ENCODE assay signal across 30 cellular contexts in the genomic region with DNA sequence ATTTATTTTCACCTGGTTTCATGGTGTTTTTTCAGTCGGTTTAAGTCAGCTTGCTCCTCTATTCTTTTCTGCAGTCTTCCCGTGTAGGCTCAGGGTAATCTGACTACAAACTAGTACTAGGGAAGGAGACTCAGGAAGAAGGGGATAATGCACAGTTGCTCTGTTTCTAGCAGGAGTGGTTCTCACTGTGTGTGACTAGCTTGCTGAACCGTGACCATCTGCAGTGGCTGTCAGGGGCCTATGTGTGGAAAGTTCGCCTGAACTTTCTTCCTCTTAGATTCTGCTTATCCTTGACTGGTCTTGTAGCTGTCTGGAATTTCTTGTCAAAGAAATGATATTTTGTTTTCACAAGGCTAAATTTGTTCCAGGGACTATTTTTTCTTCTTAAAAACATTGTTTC. TPM values are rescaled to one million over a fixed set of nuclear protein-coding genes. Genes with fewer than 3 reads are reported as not detected.
DNase-seq lines count a peak whose midpoint lies in the region; ATAC-seq lines count a peak whose summit lies in the region.
"Had no signal": no experiment of that assay in that cellular context is flagged by ENCODE, and none has a peak within 500 bp of the region (broad histone marks: within the 10 kb centered on the region; RNA-seq: fewer than 3 reads in every experiment).

No MANE protein-coding gene starts in this region.

- H3K4me2 ChIP-seq in neuronal stem cell (ENCODE audit: insufficient read depth, low read length, poor library complexity, severe bottlenecking) (no peak overlapping the region), mesenchymal stem cell (ENCODE audit: low read length, poor library complexity, severe bottlenecking) (no peak overlapping the region)

- no peaks in the 10 kb centered on the region for H3K4me1 Mint-ChIP-seq in T-cell

- H3K27me3 ChIP-seq in neuronal stem cell (ENCODE audit: control insufficient read depth in 3 of 3, insufficient read depth in 3 of 3, low read depth in 1 of 3, low read length in 3 of 3) (no peaks in the 10 kb centered on the region), mesenchymal stem cell (ENCODE audit: control insufficient read depth in 1 of 2, insufficient read depth in 1 of 2, low read length in 2 of 2) (no peaks in the 10 kb centered on the region)
- H3K27me3 ChIP-seq: heart left ventricle, SJCRH30, tibial artery had no signal

- H2BK5ac ChIP-seq in neuronal stem cell (ENCODE audit: low read length) (no peak overlapping the region), mesenchymal stem cell (ENCODE audit: low read depth, low read length, poor library complexity, severe bottlenecking) (no peak overlapping the region)

- H3K14ac ChIP-seq in neuronal stem cell (ENCODE audit: low read length) (no peak overlapping the region), mesenchymal stem cell (ENCODE audit: low read length in 2 of 2) (no peak overlapping the region)

- H3K4me3 ChIP-seq in neuronal stem cell (ENCODE audit: low read length in 2 of 2) (no peak overlapping the region), mesenchymal stem cell (ENCODE audit: insufficient read depth in 1 of 2, low read depth in 1 of 2, low read length in 2 of 2) (no peak overlapping the region)
- H3K4me3 ChIP-seq: coronary artery, heart left ventricle, SJCRH30, tibial artery had no signal

- H3K36me3 ChIP-seq in neuronal stem cell (replicated peaks in 1 of 2; ENCODE audit: control insufficient read depth in 2 of 2, insufficient read depth in 2 of 2, low read length in 2 of 2) (no peaks in the 10 kb centered on the region), mesenchymal stem cell (ENCODE audit: control insufficient read depth in 1 of 2, insufficient read depth in 2 of 2, low read depth in 1 of 2, low read length in 2 of 2) (no peaks in the 10 kb centered on the region)
- H3K36me3 ChIP-seq: heart left ventricle, SJCRH30, tibial artery had no signal

- peak overlapping the region; percentile 7 for H3K27ac ChIP-seq in cingulate gyrus (ENCODE audit: low read depth, low read length)
- H3K27ac ChIP-seq in neuronal stem cell (replicated peaks; ENCODE audit: low read length), result no peak overlapping the region
- H3K27ac ChIP-seq in mesenchymal stem cell (ENCODE audit: low read length, poor library complexity, severe bottlenecking), result no peak overlapping the region
- H3K27ac ChIP-seq: coronary artery, heart left ventricle, SJCRH30, tibial artery had no signal

- POLR2A ChIA-PET in T-cell (lab: Charles Lee), result interaction anchor here in 1 of 2 donors (0.6 kb wide), 1 partner anchor 181 kb away, joined by 3 read pairs; no protein-coding TSS in a partner anchor

- H2BK12ac ChIP-seq in neuronal stem cell (ENCODE audit: low read length) (no peak overlapping the region), mesenchymal stem cell (ENCODE audit: low read length in 2 of 2) (no peak overlapping the region)

- H2BK120ac ChIP-seq in neuronal stem cell (ENCODE audit: low read depth, low read length) (no peak overlapping the region), mesenchymal stem cell (ENCODE audit: low read depth, low read length) (no peak overlapping the region)

- no peak overlapping the region for H3K18ac ChIP-seq in neuronal stem cell (ENCODE audit: low read length)
- H3K18ac ChIP-seq in mesenchymal stem cell (ENCODE audit: low read depth in 1 of 2, low read length in 2 of 2), result no peak overlapping the region

- H3K23ac ChIP-seq in neuronal stem cell (ENCODE audit: low read depth, low read length, poor library complexity), result no peak overlapping the region
- H3K23ac ChIP-seq in mesenchymal stem cell (ENCODE audit: low read length in 2 of 2), result no peak overlapping the region

- no peak overlapping the region for H4K8ac ChIP-seq in neuronal stem cell (ENCODE audit: low read depth, low read length)
- H4K8ac ChIP-seq in mesenchymal stem cell (ENCODE audit: low read length), result no peak overlapping the region

- H4K91ac ChIP-seq in neuronal stem cell (ENCODE audit: low read depth, low read length, poor library complexity) (no peak overlapping the region), mesenchymal stem cell (ENCODE audit: low read length) (no peak overlapping the region)

- peaks cover 0 to 9% (median 6%) of the 10 kb centered on the region in 3 donors for H3K9me3 Mint-ChIP-seq in T-cell
- H3K9me3 Mint-ChIP-seq: activated T-helper 1 cell treated with anti-CD3 and anti-CD28 coated beads, Interleukin-12 subunit alpha, Interleukin-12 subunit beta, Interleukin-2, Interleukin-4 antibody, amounts not matched to agents 30 ng/mL and 10 ng/mL and 1 ng/mL, durations not matched to agents 14 hours and 24 hours and 36 hours had no signal

- no peak overlapping the region for H3K4ac ChIP-seq in neuronal stem cell (ENCODE audit: low read length)
- no peak overlapping the region for H3K4ac ChIP-seq in mesenchymal stem cell (ENCODE audit: low read depth in 1 of 2, low read length in 2 of 2)

- no peak overlapping the region for H3K4me3 Mint-ChIP-seq in T-cell
- H3K4me3 Mint-ChIP-seq: activated naive CD4-positive, alpha-beta T cell treated with anti-CD3 and anti-CD28 coated beads for 36 hours; activated T-helper 1 cell treated with anti-CD3 and anti-CD28 coated beads, Interleukin-12 subunit alpha, Interleukin-12 subunit beta, Interleukin-2, Interleukin-4 antibody, amounts not matched to agents 30 ng/mL and 10 ng/mL and 1 ng/mL, durations not matched to agents 14 hours and 24 hours and 36 hours; CD8-positive, alpha-beta T cell; effector memory CD8-positive, alpha-beta T cell; stimulated activated naive CD8-positive, alpha-beta T cell treated with anti-CD3 and anti-CD28 coated beads, Interleukin-15, Interleukin-2, amounts not matched to agents 100 ng/mL and 50 ng/mL, for 24 hours had no signal

- DNase-seq in DMS53 treated with DMSO at 0.1 percent for 48 hours (lab: John Stamatoyannopoulos, UW; ENCODE audit: unreplicated experiment) (peak; percentile 30), NCI-H510A treated with DMSO at 0.1 percent for 48 hours (lab: John Stamatoyannopoulos, UW) (peak; percentile 34), neuronal stem cell (ENCODE audit: low spot score) (no peak), T-cell (no peak), NCI-H2196 (lab: John Stamatoyannopoulos, UW; ENCODE audit: unreplicated experiment) (no peak), mesenchymal stem cell (no peak), MV-4-11 (lab: John Stamatoyannopoulos, UW) (no peak)
- DNase-seq: activated CD4-positive, alpha-beta T cell treated with anti-CD3 and anti-CD28 coated beads, Interleukin-2, amount 50 U/mL, for 48 hours; activated naive CD4-positive, alpha-beta T cell treated with anti-CD3 and anti-CD28 coated beads for 36 hours; amygdala; CD8-positive, alpha-beta T cell; effector memory CD8-positive, alpha-beta T cell; erythroblast; H7; heart left ventricle; kidney; mesendoderm; NCI-H2081 treated with DMSO at 0.1 percent for 48 hours; NCI-H446 treated with DMSO at 0.1 percent for 48 hours; occipital lobe; tibial artery had no signal

- H2AK5ac ChIP-seq in neuronal stem cell (ENCODE audit: low read depth, low read length) (no peak overlapping the region), mesenchymal stem cell (ENCODE audit: low read length, severe bottlenecking) (no peak overlapping the region)

- no peak overlapping the region for H2BK15ac ChIP-seq in neuronal stem cell (ENCODE audit: low read length)
- no peak overlapping the region for H2BK15ac ChIP-seq in mesenchymal stem cell (ENCODE audit: low read depth, poor library complexity, severe bottlenecking)

- no CpG with 5 or more reads among the region's 4 CpGs for WGBS in neuronal stem cell (ENCODE audit: extremely low coverage in 2 of 2, insufficient read length in 2 of 2, insufficient replicate concordance in 1 of 2), 2 donors
- 51% methylated on average over 4 of the region's 4 CpGs for WGBS in mesenchymal stem cell

- H3K27me3 Mint-ChIP-seq in T-cell, result no peaks in the 10 kb centered on the region
- H3K27me3 Mint-ChIP-seq: effector memory CD8-positive, alpha-beta T cell; stimulated activated naive CD8-positive, alpha-beta T cell treated with anti-CD3 and anti-CD28 coated beads, Interleukin-15, Interleukin-2, amounts not matched to agents 100 ng/mL and 50 ng/mL, for 24 hours had no signal

- H2AFZ ChIP-seq in neuronal stem cell (ENCODE audit: low read length) (peak overlapping the region; percentile 76), mesenchymal stem cell (ENCODE audit: low read depth, low read length) (no peak overlapping the region)

- H3K9ac ChIP-seq in neuronal stem cell (ENCODE audit: low read depth, low read length, poor library complexity) (no peak overlapping the region), mesenchymal stem cell (ENCODE audit: low read length) (no peak overlapping the region)

- H3K4me1 ChIP-seq in neuronal stem cell (ENCODE audit: control insufficient read depth in 2 of 2, insufficient read depth in 1 of 2, low read depth in 1 of 2, low read length in 2 of 2) (peaks cover 4 to 11% of the 10 kb centered on the region in 2 donors), mesenchymal stem cell (ENCODE audit: control insufficient read depth, insufficient read depth, low read depth, low read length) (no peaks in the 10 kb centered on the region)
- H3K4me1 ChIP-seq: heart left ventricle, SJCRH30 had no signal

- H3K27ac Mint-ChIP-seq in T-cell, result no peak overlapping the region
- H3K27ac Mint-ChIP-seq: activated naive CD4-positive, alpha-beta T cell treated with anti-CD3 and anti-CD28 coated beads for 36 hours; activated T-helper 1 cell treated with anti-CD3 and anti-CD28 coated beads, Interleukin-12 subunit alpha, Interleukin-12 subunit beta, Interleukin-2, Interleukin-4 antibody, amounts not matched to agents 30 ng/mL and 10 ng/mL and 1 ng/mL, durations not matched to agents 14 hours and 24 hours and 36 hours; CD8-positive, alpha-beta T cell; effector memory CD8-positive, alpha-beta T cell; stimulated activated naive CD8-positive, alpha-beta T cell treated with anti-CD3 and anti-CD28 coated beads, Interleukin-15, Interleukin-2, amounts not matched to agents 100 ng/mL and 50 ng/mL, for 24 hours had no signal

- H3K36me3 Mint-ChIP-seq in T-cell, result no peaks in the 10 kb centered on the region
- H3K36me3 Mint-ChIP-seq: CD8-positive, alpha-beta T cell had no signal

- H3K79me1 ChIP-seq in neuronal stem cell (ENCODE audit: low read depth, low read length) (no peaks in the 10 kb centered on the region), mesenchymal stem cell (replicated peaks; ENCODE audit: low read length, poor library complexity, severe bottlenecking) (no peaks in the 10 kb centered on the region)

- no peaks in the 10 kb centered on the region for H3K9me3 ChIP-seq in neuronal stem cell (replicated peaks in 1 of 2; ENCODE audit: control insufficient read depth in 2 of 2, insufficient read depth in 1 of 2, low read depth in 1 of 2, low read length in 2 of 2)
- no peaks in the 10 kb centered on the region for H3K9me3 ChIP-seq in mesenchymal stem cell (ENCODE audit: control insufficient read depth, low read length)
- H3K9me3 ChIP-seq: heart left ventricle, SJCRH30, tibial artery had no signal

- no peak for ATAC-seq in T-cell (replicated peaks in 1 of 4)
- ATAC-seq: activated CD4-positive, CD25-positive, alpha-beta regulatory T cell treated with anti-CD3 and anti-CD28 coated beads, Interleukin-2, amount 50 U/mL, for 24 hours; CD8-positive, alpha-beta T cell; effector memory CD8-positive, alpha-beta T cell; heart left ventricle had no signal

- CTCF ChIA-PET in T-cell (lab: Charles Lee), result interaction anchor here in 1 of 2 donors (0.6 kb wide), 1 partner anchor 595 kb away, joined by 3 read pairs; no protein-coding TSS in a partner anchor

RNA-seq across cellular contexts. Expression of a gene that starts 46.3 kb away (rescaled TPM):
- polyA plus RNA-seq in neuronal stem cell (2013, experiment 1 of 2), result 0.15 TPM
- polyA plus RNA-seq in neuronal stem cell (2013, experiment 2 of 2), result 0.10 TPM
- under 1 TPM in 3 of 5 donors, not detected in 2; 0.10 to 0.35 (median 0.25) TPM for total RNA-seq in T-cell
- not detected for polyA plus RNA-seq in mesenchymal stem cell (2013, experiment 1 of 2)
- polyA plus RNA-seq in mesenchymal stem cell (2013, experiment 2 of 2), result not detected
- total RNA-seq: A673; activated naive CD4-positive, alpha-beta T cell treated with anti-CD3 and anti-CD28 coated beads for 36 hours; activated T-helper 1 cell treated with anti-CD3 and anti-CD28 coated beads, Interleukin-12 subunit alpha, Interleukin-12 subunit beta, Interleukin-2, Interleukin-4 antibody, amounts not matched to agents 30 ng/mL and 10 ng/mL and 1 ng/mL, durations not matched to agents 14 hours and 24 hours and 36 hours; CD8-positive, alpha-beta T cell; fibroblast of villous mesenchyme; myocyte had no signal

Comparison
In these comparisons a context has a peak if more than half of its experiments do, and no peak if none do; other contexts are left out.
1. DNase-seq: peak in DMS53 treated with DMSO at 0.1 percent for 48 hours (single experiment) and NCI-H510A treated with DMSO at 0.1 percent for 48 hours (single experiment); none in neuronal stem cell (single experiment), T-cell (0 of 34), NCI-H2196 (single experiment), mesenchymal stem cell (single experiment) and MV-4-11 (single experiment).